Comparison of ENCODE assay signal across 1 cellular context in genomic region chr9:130824079-130824478, GRCh38.
TF ChIP-seq lines count a peak whose summit lies in the region.

No MANE protein-coding gene starts in this region.

TF ChIP-seq in HepG2, 621 proteins besides CTCF, POLR2A, EP300 and RAD21 (continued from another document):
- TF ChIP-seq ZBTB44 (CRISPR knock-in tag; IDR thresholded peaks at IDR 0.05) (no peak), HDAC1 (CRISPR knock-in tag; IDR thresholded peaks at IDR 0.05) (no peak)
TF ChIP-seq in HepG2: peak in this region for 0.
